8 cellular contexts compared by ENCODE assay signal in genomic region chr1:226062558-226063361, GRCh38. TPM values are rescaled to one million over a fixed set of nuclear protein-coding genes. Genes with fewer than 3 reads are reported as not detected.
DNase-seq lines count a peak whose midpoint lies in the region; ATAC-seq and TF ChIP-seq lines count a peak whose summit lies in the region.

H3-3A (plus strand) TSS chr1:226062716; CDS start chr1:226064352, 1,636 bp downstream.

- H3K9me3 ChIP-seq in SK-N-SH: no peaks in the 10 kb centered on the region

- TF ChIP-seq RAD21 in SK-N-SH (IDR thresholded peaks at IDR 0.05; ENCODE audit: low read length): no peak

- CTCF ChIA-PET in SK-N-SH (lab: Yijun Ruan, JAX): interaction anchor here (0.6 to 5.8 kb wide), 23 partner anchors 9 to 588 kb away, joined by 3 to 104 read pairs (median 4); partner anchors contain the start of genes PARP1 and SRP9

- TF ChIP-seq CTCF in SK-N-SH (IDR thresholded peaks at IDR 0.05): no peak
- no peak for TF ChIP-seq CTCF in omental fat pad (IDR thresholded peaks at IDR 0.05)

- peaks cover 38% of the 10 kb centered on the region for H3F3A ChIP-seq in SK-N-SH (replicated peaks; ENCODE audit: insufficient read depth)

- DNase-seq in NCI-H1092 (lab: John Stamatoyannopoulos, UW) (peak; percentile 96), SK-N-SH (peak; percentile 96), globus pallidus (ENCODE audit: low spot score) (peak; percentile 95), omental fat pad (ENCODE audit: low spot score) (peak; percentile 98)
- DNase-seq in activated naive CD4-positive, alpha-beta T cell treated with anti-CD3 and anti-CD28 coated beads, Interleukin-2, amount 50 U/mL, for 16 hours: peak; percentile 98

- peaks cover 55% of the 10 kb centered on the region for H3K79me2 ChIP-seq in SK-N-SH (ENCODE audit: insufficient read depth)

- H3K9me2 ChIP-seq in SK-N-SH: no peaks in the 10 kb centered on the region

- H3K4me1 ChIP-seq in SK-N-SH (ENCODE audit: control insufficient read depth in 1 of 2, insufficient read depth in 2 of 2, low read depth in 1 of 2, low read length in 1 of 2): peaks cover 23 to 33% of the 10 kb centered on the region in 2 experiments; a peak in 3 of 4 replicates

- H2AFZ ChIP-seq in SK-N-SH (ENCODE audit: low read depth): peak within 1 kb of the TSS; percentile 80

- H3K27me3 ChIP-seq in SK-N-SH (ENCODE audit: insufficient read depth): no peaks in the 10 kb centered on the region

- ATAC-seq in HG02588 (IDR thresholded peaks at IDR 0.05; ENCODE audit: unreplicated experiment): peak; percentile 71
- ATAC-seq in omental fat pad (ENCODE audit: low FRiP score): peak; percentile 88

- H3K27ac ChIP-seq in SK-N-SH (ENCODE audit: low read depth in 2 of 2, low read length in 1 of 2): peak within 1 kb of the TSS; percentile 99
- peak within 1 kb of the TSS; percentile 98 for H3K27ac ChIP-seq in temporal lobe (ENCODE audit: low read depth, low read length)

- peaks cover 28% of the 10 kb centered on the region in 2 experiments for H3K36me3 ChIP-seq in SK-N-SH (replicated peaks in 1 of 2; ENCODE audit: control insufficient read depth in 1 of 2, insufficient read depth in 2 of 2, low read length in 1 of 2)

- H3K9ac ChIP-seq in SK-N-SH: peak within 1 kb of the TSS; percentile 99

- peaks cover 47% of the 10 kb centered on the region for H4K20me1 ChIP-seq in SK-N-SH (ENCODE audit: insufficient read depth)

- WGBS in SK-N-SH (ENCODE audit: low lambda C conversion rate): 1% methylated on average over 33 of the region's 81 CpGs

- H3K4me2 ChIP-seq in SK-N-SH: peak within 1 kb of the TSS; percentile 77

- TF ChIP-seq EP300 in SK-N-SH (IDR thresholded peaks at IDR 0.05; ENCODE audit: borderline replicate concordance in 1 of 2, low read depth in 1 of 2, low read length in 1 of 2): peak in 1 of 2 experiments; percentile 26; a peak in 1 of 4 replicates

- POLR2A ChIA-PET in SK-N-SH (lab: Yijun Ruan, JAX): interaction anchor here (0.6 to 3.1 kb wide), 12 partner anchors 9 to 285 kb away, joined by 3 to 38 read pairs (median 6); partner anchors contain the start of genes LIN9, SDE2 and SRP9

- peak within 1 kb of the TSS; percentile 88 for H3K4me3 ChIP-seq in GM08714 (ENCODE audit: low read length)
- peak within 1 kb of the TSS; percentile 85 to 94 for H3K4me3 ChIP-seq in SK-N-SH (ENCODE audit: low read depth in 2 of 2, low read length in 1 of 2)

TF ChIP-seq in SK-N-SH, 30 proteins besides CTCF, POLR2A, EP300 and RAD21:
- TF ChIP-seq NFIC (IDR thresholded peaks at IDR 0.05; ENCODE audit: borderline replicate concordance) (peak; percentile 36; the same call in 1 of the 2 replicates), MEF2A (IDR thresholded peaks at IDR 0.05; ENCODE audit: borderline replicate concordance, low read depth) (no peak), POLR2AphosphoS5 (IDR thresholded peaks at IDR 0.05; ENCODE audit: low read depth, low read length) (peak; percentile 95), CHD2 (IDR thresholded peaks at IDR 0.05; ENCODE audit: low read length, partially characterized antibody) (peak; percentile 53), NRF1 (IDR thresholded peaks at IDR 0.05; ENCODE audit: low read depth, low read length) (no peak), SIN3A (IDR thresholded peaks at IDR 0.05; ENCODE audit: borderline replicate concordance, low read depth, low read length) (peak; percentile 39; the same call in 1 of the 2 replicates), TAF1 (IDR thresholded peaks at IDR 0.05; ENCODE audit: borderline replicate concordance, low read depth, low read length) (peak; percentile 87), YY1 (IDR thresholded peaks at IDR 0.05; ENCODE audit: low read depth) (peak; percentile 70), REST (IDR thresholded peaks at IDR 0.05; ENCODE audit: low read depth, low read length) (0 out of 2 replicates have a peak, but pooled peaks have one; percentile 29), FOXJ3 (CRISPR knock-in tag; IDR thresholded peaks at IDR 0.05) (no peak), PBX3 (IDR thresholded peaks at IDR 0.05) (peak; percentile 5; the same call in 1 of the 2 replicates), USF1 (IDR thresholded peaks at IDR 0.05; ENCODE audit: borderline replicate concordance, low read depth) (no peak), FOXM1 (IDR thresholded peaks at IDR 0.05; ENCODE audit: low read depth) (no peak)

RNA-seq across cellular contexts. Expression of gene H3-3A, which starts in this region (rescaled TPM):
- 315 and 370 TPM in 2 replicates for polyA plus RNA-seq in SK-N-SH (2012; rRNA removed)
- polyA plus RNA-seq in SK-N-SH (2012; cell fraction: cytosol; rRNA removed): 299 and 383 TPM in 2 replicates
- 85.2 and 129 TPM in 2 replicates for polyA plus RNA-seq in SK-N-SH (2012; cell fraction: nucleus; rRNA removed)
- total RNA-seq in omental fat pad: 100 to 1,000 TPM; 284 to 317 (median 305) TPM
- 292 TPM for total RNA-seq in temporal lobe

Comparison
In these comparisons a context has a peak if more than half of its experiments do, and no peak if none do; other contexts are left out.
1. Peak in every context shown above with its lines: DNase-seq, ATAC-seq, H3K4me3 ChIP-seq and H3K27ac ChIP-seq.